ENCODE assay signal across 1 cellular context in the genomic region with DNA sequence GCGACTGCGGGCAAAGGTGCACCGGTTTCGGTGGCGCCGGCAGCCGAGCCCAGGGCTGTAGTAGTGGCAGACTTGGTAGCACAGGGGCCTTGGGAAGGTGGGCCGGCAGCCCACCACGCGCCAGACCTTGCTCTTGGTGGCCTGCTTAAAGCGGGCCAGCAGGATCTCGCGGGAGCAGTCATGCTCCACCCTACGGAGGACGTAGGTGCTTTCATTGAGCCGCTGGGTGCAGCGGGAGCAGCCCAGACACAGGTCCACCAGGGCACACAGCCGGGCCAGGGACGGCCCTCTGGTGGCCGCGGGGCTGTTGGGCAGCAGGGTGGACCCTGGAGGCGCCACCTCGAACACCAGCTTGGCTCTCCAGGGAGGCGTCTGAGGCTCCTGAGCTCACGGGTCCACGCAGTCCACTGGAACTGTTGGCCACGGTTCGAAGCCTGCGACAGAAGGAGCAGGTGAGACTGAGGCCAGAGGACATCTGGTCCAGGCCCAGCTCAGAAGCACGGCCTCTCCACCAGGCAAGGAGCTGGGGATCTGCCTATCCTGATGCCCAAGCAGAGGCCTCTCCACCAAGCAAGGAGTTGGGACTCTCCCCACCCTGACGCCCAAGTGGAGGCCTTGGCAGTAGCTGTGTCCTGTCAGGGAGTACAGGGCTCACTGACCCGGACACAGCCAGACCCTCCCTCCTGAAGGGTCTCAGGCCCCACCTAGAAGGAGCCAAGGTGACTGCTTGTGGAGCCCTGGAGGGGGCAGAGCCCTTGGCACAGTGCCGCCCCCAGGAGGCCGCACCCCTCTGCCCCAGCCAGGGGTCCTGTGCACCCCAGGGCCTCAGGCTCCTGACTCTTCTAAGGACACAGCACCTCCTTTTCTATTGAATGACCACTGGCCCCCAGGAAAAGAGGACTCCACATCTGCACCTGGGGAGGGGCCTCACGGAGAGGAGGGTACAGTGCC.
A peak's percentile ranks its signal among the peaks of the same experiment; 100 is the strongest.
TF ChIP-seq lines count a peak whose summit lies in the region.

No MANE protein-coding gene starts in this region.

TF ChIP-seq in HepG2, 621 proteins besides CTCF, POLR2A, EP300 and RAD21 (continued from another document):
- TF ChIP-seq, protein P1, sequence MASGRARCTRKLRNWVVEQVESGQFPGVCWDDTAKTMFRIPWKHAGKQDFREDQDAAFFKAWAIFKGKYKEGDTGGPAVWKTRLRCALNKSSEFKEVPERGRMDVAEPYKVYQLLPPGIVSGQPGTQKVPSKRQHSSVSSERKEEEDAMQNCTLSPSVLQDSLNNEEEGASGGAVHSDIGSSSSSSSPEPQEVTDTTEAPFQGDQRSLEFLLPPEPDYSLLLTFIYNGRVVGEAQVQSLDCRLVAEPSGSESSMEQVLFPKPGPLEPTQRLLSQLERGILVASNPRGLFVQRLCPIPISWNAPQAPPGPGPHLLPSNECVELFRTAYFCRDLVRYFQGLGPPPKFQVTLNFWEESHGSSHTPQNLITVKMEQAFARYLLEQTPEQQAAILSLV (CRISPR knock-in tag; IDR thresholded peaks at IDR 0.05; ENCODE audit: borderline replicate concordance) = peak; percentile 75; the same call in 1 of the 2 replicates
- TF ChIP-seq ESRRA (CRISPR knock-in tag; IDR thresholded peaks at IDR 0.05; ENCODE audit: low read depth) = no peak
- TF ChIP-seq ZNF672 (CRISPR knock-in tag; IDR thresholded peaks at IDR 0.05) = no peak
- TF ChIP-seq CAMTA2 (CRISPR knock-in tag; IDR thresholded peaks at IDR 0.05; ENCODE audit: borderline replicate concordance) = peak; percentile 40; the same call in 1 of the 2 replicates
- TF ChIP-seq EEA1 (CRISPR knock-in tag; IDR thresholded peaks at IDR 0.05; ENCODE audit: borderline replicate concordance) = 0 out of 2 replicates have a peak, but pooled peaks have one; percentile 79
- peak; percentile 31; the same call in 1 of the 2 replicates for TF ChIP-seq STAT5B (CRISPR knock-in tag; IDR thresholded peaks at IDR 0.05)
- TF ChIP-seq RCOR2 (CRISPR knock-in tag; IDR thresholded peaks at IDR 0.05) = no peak
- no peak for TF ChIP-seq HMGA1 (CRISPR knock-in tag; conservative IDR thresholded peaks at IDR 0.05)
- TF ChIP-seq, protein P2, sequence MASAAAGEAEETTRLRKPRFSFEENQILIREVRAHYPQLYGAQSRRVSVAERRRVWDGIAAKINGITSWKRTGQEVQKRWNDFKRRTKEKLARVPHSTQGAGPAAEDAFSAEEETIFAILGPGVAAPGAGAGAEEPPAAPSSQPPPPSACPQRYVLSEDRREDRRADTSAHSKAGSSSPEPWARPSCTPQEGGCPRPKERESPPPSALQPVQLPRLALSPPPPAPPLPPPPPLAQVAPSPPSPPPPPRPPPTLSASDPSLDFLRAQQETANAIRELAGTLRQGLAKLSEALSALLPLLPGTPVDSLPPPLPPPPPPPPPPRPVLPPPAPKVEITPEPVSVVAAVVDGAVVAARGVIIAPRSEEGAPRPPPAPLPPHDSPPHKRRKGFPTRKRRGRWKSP (CRISPR knock-in tag; IDR thresholded peaks at IDR 0.05) = no peak; the same call in 1 of the 2 replicates
- TF ChIP-seq, protein P3, sequence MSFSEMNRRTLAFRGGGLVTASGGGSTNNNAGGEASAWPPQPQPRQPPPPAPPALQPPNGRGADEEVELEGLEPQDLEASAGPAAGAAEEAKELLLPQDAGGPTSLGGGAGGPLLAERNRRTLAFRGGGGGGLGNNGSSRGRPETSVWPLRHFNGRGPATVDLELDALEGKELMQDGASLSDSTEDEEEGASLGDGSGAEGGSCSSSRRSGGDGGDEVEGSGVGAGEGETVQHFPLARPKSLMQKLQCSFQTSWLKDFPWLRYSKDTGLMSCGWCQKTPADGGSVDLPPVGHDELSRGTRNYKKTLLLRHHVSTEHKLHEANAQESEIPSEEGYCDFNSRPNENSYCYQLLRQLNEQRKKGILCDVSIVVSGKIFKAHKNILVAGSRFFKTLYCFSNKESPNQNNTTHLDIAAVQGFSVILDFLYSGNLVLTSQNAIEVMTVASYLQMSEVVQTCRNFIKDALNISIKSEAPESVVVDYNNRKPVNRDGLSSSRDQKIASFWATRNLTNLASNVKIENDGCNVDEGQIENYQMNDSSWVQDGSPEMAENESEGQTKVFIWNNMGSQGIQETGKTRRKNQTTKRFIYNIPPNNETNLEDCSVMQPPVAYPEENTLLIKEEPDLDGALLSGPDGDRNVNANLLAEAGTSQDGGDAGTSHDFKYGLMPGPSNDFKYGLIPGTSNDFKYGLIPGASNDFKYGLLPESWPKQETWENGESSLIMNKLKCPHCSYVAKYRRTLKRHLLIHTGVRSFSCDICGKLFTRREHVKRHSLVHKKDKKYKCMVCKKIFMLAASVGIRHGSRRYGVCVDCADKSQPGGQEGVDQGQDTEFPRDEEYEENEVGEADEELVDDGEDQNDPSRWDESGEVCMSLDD (CRISPR knock-in tag; IDR thresholded peaks at IDR 0.05; ENCODE audit: borderline replicate concordance) = no peak
- TF ChIP-seq MTA1 (CRISPR knock-in tag; IDR thresholded peaks at IDR 0.05; ENCODE audit: borderline replicate concordance) = peak; percentile 45; the same call in 1 of the 2 replicates
